Comparison of ENCODE assay signal across 8 cellular contexts in the genomic region with DNA sequence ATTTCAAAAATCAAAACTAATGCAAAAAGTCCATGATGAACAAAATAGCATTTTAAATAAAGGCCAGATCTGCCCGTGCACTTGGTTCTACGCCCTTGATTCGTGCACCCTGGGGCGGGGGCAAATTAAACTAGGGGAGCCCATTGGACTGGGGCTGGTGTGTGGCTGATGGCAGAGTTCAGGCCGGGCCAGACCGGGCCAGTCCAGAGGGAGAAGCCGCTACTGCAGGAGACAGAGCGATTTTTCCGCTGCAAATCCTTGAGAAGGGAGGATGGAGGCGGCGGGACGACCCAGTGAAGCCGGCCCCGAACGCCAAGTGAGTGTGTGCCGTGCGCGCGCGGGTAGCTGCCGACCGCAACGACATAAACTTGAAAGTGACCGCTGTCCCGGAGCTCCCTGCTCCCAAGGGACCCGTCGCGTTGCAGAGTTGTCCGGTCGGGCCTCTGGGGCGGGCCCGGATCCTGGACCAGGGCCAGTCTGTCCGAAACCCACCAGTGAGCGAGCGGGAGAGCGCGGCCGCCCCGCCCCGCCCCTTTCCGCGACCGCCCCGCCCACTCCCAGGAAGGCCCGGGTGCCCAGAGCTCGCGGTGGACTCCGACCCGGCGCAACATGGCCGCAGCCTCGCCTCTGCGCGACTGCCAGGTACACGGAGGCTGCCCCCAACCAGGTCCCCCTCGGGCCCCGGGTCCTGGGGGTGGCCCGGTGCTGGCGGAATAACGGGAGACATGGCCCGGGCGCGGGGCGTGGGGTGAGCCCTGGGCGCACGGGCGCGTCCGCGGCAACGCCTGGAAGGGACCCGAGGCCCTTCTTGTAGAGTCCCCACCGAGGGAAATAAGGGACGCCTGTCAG.
DNase-seq lines count a peak whose midpoint lies in the region; ATAC-seq and TF ChIP-seq lines count a peak whose summit lies in the region.

A gene (plus strand): TSS at position 578 of the 849 bp plus-strand sequence. CDS start 32 bp downstream, at position 610.

- peaks cover 5 to 27% of the 10 kb centered on the region in 2 experiments; a peak in 2 of 3 replicates for H3K36me3 ChIP-seq in HEK293 (ENCODE audit: control insufficient read depth in 2 of 2, insufficient read depth in 1 of 2, low read length in 2 of 2)

- DNase-seq in GM03348 (ENCODE audit: low spot score) (peak; percentile 97), NCI-H2196 treated with DMSO at 0.1 percent for 48 hours (lab: John Stamatoyannopoulos, UW; ENCODE audit: unreplicated experiment) (peak; percentile 53), cortex of kidney (lab: John Stamatoyannopoulos, UW) (peak; percentile 50), kidney tubule cell (ENCODE audit: low spot score) (peak; percentile 84)
- DNase-seq in activated CD4-positive, alpha-beta T cell treated with anti-CD3 and anti-CD28 coated beads for 4 hours = peak; percentile 33 to 41
- DNase-seq in stimulated activated CD4-positive, alpha-beta T cell treated with anti-CD3 and anti-CD28 coated beads, Interleukin-15, amount 100 ng/mL, for 24 hours = peak; percentile 58

- no peak for ATAC-seq in HG02610 (IDR thresholded peaks at IDR 0.05; ENCODE audit: unreplicated experiment)

- TF ChIP-seq CTCF in HEK293 (tag by site-specific recombination; IDR thresholded peaks at IDR 0.05) = no peak

- H3K27ac ChIP-seq in HEK293 (ENCODE audit: extremely low read depth, low read depth, low read length) = peak within 1 kb of the TSS; percentile 54

- no peaks in the 10 kb centered on the region for H3K9me3 ChIP-seq in HEK293 (ENCODE audit: control insufficient read depth, insufficient read depth, low read depth, low read length)

- peak within 1 kb of the TSS; percentile 86 for H3K4me3 ChIP-seq in HEK293 (ENCODE audit: low read depth, low read length)

- POLR2A ChIA-PET in HEK293 (lab: Yijun Ruan, JAX) = interaction anchor here (0.5 to 2.8 kb wide), 23 partner anchors 9 to 295 kb away, joined by 3 to 33 read pairs (median 4); a partner anchor contains a TSS

- CTCF ChIA-PET in HEK293 (lab: Yijun Ruan, JAX) = interaction anchor here (0.6 to 3.2 kb wide), 6 partner anchors 23 to 1563 kb away, joined by 3 to 12 read pairs (median 3); no protein-coding TSS in a partner anchor

- H3K4me1 ChIP-seq in HEK293 (ENCODE audit: control insufficient read depth, insufficient read depth, low read length) = no peaks in the 10 kb centered on the region

TF ChIP-seq in HEK293, 187 proteins besides CTCF, POLR2A, EP300 and RAD21 (continues in another document):
- TF ChIP-seq, protein P1, sequence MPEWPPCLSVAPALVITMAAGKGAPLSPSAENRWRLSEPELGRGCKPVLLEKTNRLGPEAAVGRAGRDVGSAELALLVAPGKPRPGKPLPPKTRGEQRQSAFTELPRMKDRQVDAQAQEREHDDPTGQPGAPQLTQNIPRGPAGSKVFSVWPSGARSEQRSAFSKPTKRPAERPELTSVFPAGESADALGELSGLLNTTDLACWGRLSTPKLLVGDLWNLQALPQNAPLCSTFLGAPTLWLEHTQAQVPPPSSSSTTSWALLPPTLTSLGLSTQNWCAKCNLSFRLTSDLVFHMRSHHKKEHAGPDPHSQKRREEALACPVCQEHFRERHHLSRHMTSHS (tag by site-specific recombination; IDR thresholded peaks at IDR 0.05) = no peak
- TF ChIP-seq, protein P2, sequence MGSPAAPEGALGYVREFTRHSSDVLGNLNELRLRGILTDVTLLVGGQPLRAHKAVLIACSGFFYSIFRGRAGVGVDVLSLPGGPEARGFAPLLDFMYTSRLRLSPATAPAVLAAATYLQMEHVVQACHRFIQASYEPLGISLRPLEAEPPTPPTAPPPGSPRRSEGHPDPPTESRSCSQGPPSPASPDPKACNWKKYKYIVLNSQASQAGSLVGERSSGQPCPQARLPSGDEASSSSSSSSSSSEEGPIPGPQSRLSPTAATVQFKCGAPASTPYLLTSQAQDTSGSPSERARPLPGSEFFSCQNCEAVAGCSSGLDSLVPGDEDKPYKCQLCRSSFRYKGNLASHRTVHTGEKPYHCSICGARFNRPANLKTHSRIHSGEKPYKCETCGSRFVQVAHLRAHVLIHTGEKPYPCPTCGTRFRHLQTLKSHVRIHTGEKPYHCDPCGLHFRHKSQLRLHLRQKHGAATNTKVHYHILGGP (tag by site-specific recombination; IDR thresholded peaks at IDR 0.05) = no peak
- no peak for TF ChIP-seq ZNF146 (tag by site-specific recombination; IDR thresholded peaks at IDR 0.05)
- no peak for TF ChIP-seq REPIN1 (tag by site-specific recombination; IDR thresholded peaks at IDR 0.05; ENCODE audit: low read depth)
- no peak for TF ChIP-seq ZNF677 (tag by site-specific recombination; IDR thresholded peaks at IDR 0.05)
- TF ChIP-seq, protein P3, sequence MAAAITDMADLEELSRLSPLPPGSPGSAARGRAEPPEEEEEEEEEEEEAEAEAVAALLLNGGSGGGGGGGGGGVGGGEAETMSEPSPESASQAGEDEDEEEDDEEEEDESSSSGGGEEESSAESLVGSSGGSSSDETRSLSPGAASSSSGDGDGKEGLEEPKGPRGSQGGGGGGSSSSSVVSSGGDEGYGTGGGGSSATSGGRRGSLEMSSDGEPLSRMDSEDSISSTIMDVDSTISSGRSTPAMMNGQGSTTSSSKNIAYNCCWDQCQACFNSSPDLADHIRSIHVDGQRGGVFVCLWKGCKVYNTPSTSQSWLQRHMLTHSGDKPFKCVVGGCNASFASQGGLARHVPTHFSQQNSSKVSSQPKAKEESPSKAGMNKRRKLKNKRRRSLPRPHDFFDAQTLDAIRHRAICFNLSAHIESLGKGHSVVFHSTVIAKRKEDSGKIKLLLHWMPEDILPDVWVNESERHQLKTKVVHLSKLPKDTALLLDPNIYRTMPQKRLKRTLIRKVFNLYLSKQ (tag by site-specific recombination; IDR thresholded peaks at IDR 0.05; ENCODE audit: borderline replicate concordance) = no peak
- no peak for TF ChIP-seq ZNF623 (tag by site-specific recombination; IDR thresholded peaks at IDR 0.05)
- TF ChIP-seq ZNF37A (tag by site-specific recombination; IDR thresholded peaks at IDR 0.05) = no peak
- TF ChIP-seq, protein P4, sequence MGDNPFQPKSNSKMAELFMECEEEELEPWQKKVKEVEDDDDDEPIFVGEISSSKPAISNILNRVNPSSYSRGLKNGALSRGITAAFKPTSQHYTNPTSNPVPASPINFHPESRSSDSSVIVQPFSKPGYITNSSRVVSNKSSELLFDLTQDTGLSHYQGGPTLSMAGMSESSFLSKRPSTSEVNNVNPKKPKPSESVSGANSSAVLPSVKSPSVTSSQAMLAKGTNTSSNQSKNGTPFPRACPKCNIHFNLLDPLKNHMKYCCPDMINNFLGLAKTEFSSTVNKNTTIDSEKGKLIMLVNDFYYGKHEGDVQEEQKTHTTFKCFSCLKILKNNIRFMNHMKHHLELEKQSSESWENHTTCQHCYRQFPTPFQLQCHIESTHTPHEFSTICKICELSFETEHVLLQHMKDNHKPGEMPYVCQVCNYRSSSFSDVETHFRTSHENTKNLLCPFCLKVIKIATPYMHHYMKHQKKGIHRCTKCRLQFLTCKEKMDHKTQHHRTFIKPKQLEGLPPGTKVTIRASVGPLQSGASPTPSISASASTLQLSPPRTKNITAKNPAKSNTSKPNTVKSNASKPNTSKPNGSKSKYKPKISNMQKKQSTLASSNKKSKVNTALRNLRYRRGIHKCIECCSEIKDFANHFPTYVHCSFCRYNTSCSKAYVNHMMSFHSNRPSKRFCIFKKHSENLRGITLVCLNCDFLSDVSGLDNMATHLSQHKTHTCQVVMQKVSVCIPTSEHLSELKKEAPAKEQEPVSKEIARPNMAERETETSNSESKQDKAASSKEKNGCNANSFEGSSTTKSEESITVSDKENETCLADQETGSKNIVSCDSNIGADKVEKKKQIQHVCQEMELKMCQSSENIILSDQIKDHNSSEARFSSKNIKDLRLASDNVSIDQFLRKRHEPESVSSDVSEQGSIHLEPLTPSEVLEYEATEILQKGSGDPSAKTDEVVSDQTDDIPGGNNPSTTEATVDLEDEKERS (tag by site-specific recombination; IDR thresholded peaks at IDR 0.05) = no peak
- TF ChIP-seq ZEB2 (tag by site-specific recombination; IDR thresholded peaks at IDR 0.05) = peak; percentile 89
- no peak for TF ChIP-seq ZNF112 (tag by site-specific recombination; IDR thresholded peaks at IDR 0.05)
- no peak for TF ChIP-seq ZNF302 (tag by site-specific recombination; IDR thresholded peaks at IDR 0.05; ENCODE audit: low read depth)
- no peak for TF ChIP-seq ZNF248 (tag by site-specific recombination; IDR thresholded peaks at IDR 0.05)
- TF ChIP-seq ZNF600 (tag by site-specific recombination; IDR thresholded peaks at IDR 0.05) = peak; percentile 93
- TF ChIP-seq, protein P5, sequence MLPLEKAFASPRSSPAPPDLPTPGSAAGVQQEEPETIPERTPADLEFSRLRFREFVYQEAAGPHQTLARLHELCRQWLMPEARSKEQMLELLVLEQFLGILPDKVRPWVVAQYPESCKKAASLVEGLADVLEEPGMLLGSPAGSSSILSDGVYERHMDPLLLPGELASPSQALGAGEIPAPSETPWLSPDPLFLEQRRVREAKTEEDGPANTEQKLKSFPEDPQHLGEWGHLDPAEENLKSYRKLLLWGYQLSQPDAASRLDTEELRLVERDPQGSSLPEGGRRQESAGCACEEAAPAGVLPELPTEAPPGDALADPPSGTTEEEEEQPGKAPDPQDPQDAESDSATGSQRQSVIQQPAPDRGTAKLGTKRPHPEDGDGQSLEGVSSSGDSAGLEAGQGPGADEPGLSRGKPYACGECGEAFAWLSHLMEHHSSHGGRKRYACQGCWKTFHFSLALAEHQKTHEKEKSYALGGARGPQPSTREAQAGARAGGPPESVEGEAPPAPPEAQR (tag by site-specific recombination; IDR thresholded peaks at IDR 0.05) = no peak
- TF ChIP-seq, protein P6, sequence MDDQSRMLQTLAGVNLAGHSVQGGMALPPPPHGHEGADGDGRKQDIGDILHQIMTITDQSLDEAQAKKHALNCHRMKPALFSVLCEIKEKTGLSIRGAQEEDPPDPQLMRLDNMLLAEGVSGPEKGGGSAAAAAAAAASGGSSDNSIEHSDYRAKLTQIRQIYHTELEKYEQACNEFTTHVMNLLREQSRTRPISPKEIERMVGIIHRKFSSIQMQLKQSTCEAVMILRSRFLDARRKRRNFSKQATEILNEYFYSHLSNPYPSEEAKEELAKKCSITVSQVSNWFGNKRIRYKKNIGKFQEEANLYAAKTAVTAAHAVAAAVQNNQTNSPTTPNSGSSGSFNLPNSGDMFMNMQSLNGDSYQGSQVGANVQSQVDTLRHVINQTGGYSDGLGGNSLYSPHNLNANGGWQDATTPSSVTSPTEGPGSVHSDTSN (CRISPR knock-in tag; IDR thresholded peaks at IDR 0.05) = peak; percentile 61
- TF ChIP-seq ZNF777 (tag by site-specific recombination; IDR thresholded peaks at IDR 0.05; ENCODE audit: borderline replicate concordance) = no peak
- no peak for TF ChIP-seq ZNF792 (tag by site-specific recombination; IDR thresholded peaks at IDR 0.05)
- peak; percentile 38; the same call in 1 of the 2 replicates for TF ChIP-seq GLIS1 (tag by site-specific recombination; IDR thresholded peaks at IDR 0.05)
- 0 out of 2 replicates have a peak, but pooled peaks have one; percentile 61 for TF ChIP-seq YY1 (tag by site-specific recombination; IDR thresholded peaks at IDR 0.05)
- no peak for TF ChIP-seq GFI1B (tag by site-specific recombination; IDR thresholded peaks at IDR 0.05)

Comparison
In these comparisons a context has a peak if more than half of its experiments do, and no peak if none do; other contexts are left out.
1. DNase-seq: peak in every context shown above with its lines; median percentile 97 in GM03348; 84 in kidney tubule cell; 58 in stimulated activated CD4-positive, alpha-beta T cell treated with anti-CD3 and anti-CD28 coated beads, Interleukin-15, amount 100 ng/mL, for 24 hours; 53 in NCI-H2196 treated with DMSO at 0.1 percent for 48 hours; 50 in cortex of kidney; 37 in activated CD4-positive, alpha-beta T cell treated with anti-CD3 and anti-CD28 coated beads for 4 hours.